ENCODE assay signal across 1 cellular context in genomic region chr2:169694113-169694893, GRCh38.
TF ChIP-seq lines count a peak whose summit lies in the region.

CFAP210 (minus strand) TSS chr2:169694405; CDS start chr2:169694327, 78 bp downstream.
PHOSPHO2 (plus strand) TSS chr2:169694469; CDS start chr2:169700972, 6,503 bp downstream.

TF ChIP-seq in HepG2, 621 proteins besides CTCF, POLR2A, EP300 and RAD21 (continued from another document and continues in another):
- 0 out of 2 replicates have a peak, but pooled peaks have one; percentile 35 for TF ChIP-seq ZNF318 (CRISPR knock-in tag; IDR thresholded peaks at IDR 0.05)
- 0 out of 2 replicates have a peak, but pooled peaks have one; percentile 79 for TF ChIP-seq KLF13 (CRISPR knock-in tag; IDR thresholded peaks at IDR 0.05)
- TF ChIP-seq ZKSCAN8 (CRISPR knock-in tag; IDR thresholded peaks at IDR 0.05; ENCODE audit: borderline replicate concordance), result peak; percentile 69; the same call in 1 of the 2 replicates
- peak; percentile 85 for TF ChIP-seq BRD4 (CRISPR knock-in tag; IDR thresholded peaks at IDR 0.05)
- no peak for TF ChIP-seq JUNB (CRISPR knock-in tag; IDR thresholded peaks at IDR 0.05; ENCODE audit: borderline replicate concordance)
- 0 out of 2 replicates have a peak, but pooled peaks have one; percentile 65 for TF ChIP-seq ZNF367 (CRISPR knock-in tag; IDR thresholded peaks at IDR 0.05; ENCODE audit: borderline replicate concordance)
- peak; percentile 84; the same call in 1 of the 2 replicates for TF ChIP-seq ZNF747 (CRISPR knock-in tag; IDR thresholded peaks at IDR 0.05; ENCODE audit: borderline replicate concordance)
- peak; percentile 60 for TF ChIP-seq RXRB (CRISPR knock-in tag; IDR thresholded peaks at IDR 0.05; ENCODE audit: borderline replicate concordance)
- peak; percentile 94 for TF ChIP-seq HIVEP1 (CRISPR knock-in tag; IDR thresholded peaks at IDR 0.05)
- TF ChIP-seq ZNF850 (CRISPR knock-in tag; conservative IDR thresholded peaks at IDR 0.05), result no peak
- no peak; the same call in 1 of the 2 replicates for TF ChIP-seq ZNF569 (CRISPR knock-in tag; IDR thresholded peaks at IDR 0.05; ENCODE audit: borderline replicate concordance)
- TF ChIP-seq HINFP (CRISPR knock-in tag; IDR thresholded peaks at IDR 0.05; ENCODE audit: low read depth), result peak; percentile 97
- no peak for TF ChIP-seq ZNF589 (CRISPR knock-in tag; conservative IDR thresholded peaks at IDR 0.05)
- TF ChIP-seq KAT2B (IDR thresholded peaks at IDR 0.05; ENCODE audit: borderline replicate concordance, low read depth, low read length), result no peak
- peak; percentile 64; the same call in 1 of the 2 replicates for TF ChIP-seq AKAP8 (CRISPR knock-in tag; IDR thresholded peaks at IDR 0.05)
- TF ChIP-seq KLF16 (CRISPR knock-in tag; IDR thresholded peaks at IDR 0.05), result peak in 1 of 2 experiments; percentile 96; a peak in 2 of 4 replicates
- peak; percentile 81; the same call in 1 of the 2 replicates for TF ChIP-seq CREBL2 (CRISPR knock-in tag; IDR thresholded peaks at IDR 0.05; ENCODE audit: borderline replicate concordance)
- TF ChIP-seq ZNF383 (CRISPR knock-in tag; IDR thresholded peaks at IDR 0.05; ENCODE audit: borderline replicate concordance), result no peak
- no peak for TF ChIP-seq ZNF446 (CRISPR knock-in tag; IDR thresholded peaks at IDR 0.05)
- peak; percentile 89; the same call in 1 of the 2 replicates for TF ChIP-seq ZSCAN12 (CRISPR knock-in tag; IDR thresholded peaks at IDR 0.05)
- peak; percentile 79; the same call in 1 of the 2 replicates for TF ChIP-seq ZNF639 (CRISPR knock-in tag; conservative IDR thresholded peaks at IDR 0.05)
- no peak for TF ChIP-seq BATF2 (CRISPR knock-in tag; IDR thresholded peaks at IDR 0.05)
- TF ChIP-seq KAT8 (CRISPR knock-in tag; IDR thresholded peaks at IDR 0.05), result peak; percentile 91
- TF ChIP-seq ZNF501 (CRISPR knock-in tag; IDR thresholded peaks at IDR 0.05), result peak; percentile 98
- TF ChIP-seq ZNF816 (CRISPR knock-in tag; IDR thresholded peaks at IDR 0.05; ENCODE audit: borderline replicate concordance), result peak; percentile 85; the same call in 1 of the 2 replicates
- peak; percentile 93 for TF ChIP-seq UBTF (CRISPR knock-in tag; IDR thresholded peaks at IDR 0.05)
- TF ChIP-seq ZNF407 (CRISPR knock-in tag; IDR thresholded peaks at IDR 0.05; ENCODE audit: not compliant biosample characterization), result peak; percentile 96
- peak; percentile 57; the same call in 1 of the 2 replicates for TF ChIP-seq TEF (CRISPR knock-in tag; IDR thresholded peaks at IDR 0.05)
- peak; percentile 63; the same call in 1 of the 2 replicates for TF ChIP-seq MAZ (IDR thresholded peaks at IDR 0.05; ENCODE audit: borderline replicate concordance, low read depth, low read length)
- TF ChIP-seq MAZ (CRISPR knock-in tag; IDR thresholded peaks at IDR 0.05; ENCODE audit: low read depth), result peak; percentile 87
- no peak for TF ChIP-seq NFKBIZ (CRISPR knock-in tag; IDR thresholded peaks at IDR 0.05)
- TF ChIP-seq ZNF792 (CRISPR knock-in tag; IDR thresholded peaks at IDR 0.05), result peak; percentile 73
- peak; percentile 93 for TF ChIP-seq DMAP1 (CRISPR knock-in tag; IDR thresholded peaks at IDR 0.05)
- TF ChIP-seq PITX1 (CRISPR knock-in tag; IDR thresholded peaks at IDR 0.05), result peak; percentile 73
